In genomic region chr19:57499680-57500395, GRCh38 we compare ENCODE assay signal across 8 cellular contexts. TPM values are rescaled to one million over a fixed set of nuclear protein-coding genes. Genes with fewer than 3 reads are reported as not detected.
DNase-seq lines count a peak whose midpoint lies in the region; ATAC-seq and TF ChIP-seq lines count a peak whose summit lies in the region.
"Not testable (repeated sequence)": the region's sequence is repeated elsewhere in the genome, so short reads cannot be mapped to it uniquely, and the experiment has no call there.

Gene ZNF773 (plus strand): TSS chr19:57499938. CDS start chr19:57500081, 143 bp downstream.

- DNase-seq in NCI-H748 (lab: John Stamatoyannopoulos, UW; ENCODE audit: unreplicated experiment) (peak; percentile 99), dorsolateral prefrontal cortex (peak; percentile 74 to 96 (median 90)), right lobe of liver (peak; percentile 92 to 95 (median 92))
- DNase-seq in activated CD4-positive, alpha-beta T cell treated with anti-CD3 and anti-CD28 coated beads, Interleukin-2, amount 50 U/mL, for 1 hour: peak; percentile 97
- peak; percentile 97 for DNase-seq in stimulated activated CD4-positive, alpha-beta T cell treated with anti-CD3 and anti-CD28 coated beads, Interleukin-4, amount 100 ng/mL, for 1 hour

- peaks cover 32% of the 10 kb centered on the region for H3K9me3 ChIP-seq in BLaER1
- H3K9me3 ChIP-seq in right lobe of liver: not testable (repeated sequence)

- H3K4me2 ChIP-seq in BLaER1: peak within 1 kb of the TSS; percentile 96

- H3K27ac ChIP-seq in BLaER1 (peak within 1 kb of the TSS; percentile 94), dorsolateral prefrontal cortex (peak within 1 kb of the TSS in 33 of 59 donors; percentile 12 to 86 (median 67)), right lobe of liver (peak within 1 kb of the TSS; percentile 32 to 68 (median 67))

- H3K9ac ChIP-seq in BLaER1: peak within 1 kb of the TSS; percentile 90

- peak in 2 of 56 donors; percentile 13 to 26 for TF ChIP-seq CTCF in dorsolateral prefrontal cortex (IDR thresholded peaks at IDR 0.05 in 54 of 56, conservative IDR thresholded peaks at IDR 0.05 in 2 of 56; ENCODE audit: low read depth in 1 of 56, partially characterized antibody in 56 of 56)
- not testable (repeated sequence) for TF ChIP-seq CTCF in right lobe of liver (IDR thresholded peaks at IDR 0.05)

- H3K4me3 ChIP-seq in BLaER1 (peak within 1 kb of the TSS; percentile 78), dorsolateral prefrontal cortex (peak within 1 kb of the TSS; percentile 40 to 93 (median 76)), right lobe of liver (peak within 1 kb of the TSS; percentile 58 to 88 (median 68))

- peak; percentile 98 for ATAC-seq in GM19328 (IDR thresholded peaks at IDR 0.05; ENCODE audit: unreplicated experiment)
- ATAC-seq in HG03469 (IDR thresholded peaks at IDR 0.05; ENCODE audit: unreplicated experiment): peak; percentile 89
- ATAC-seq in right lobe of liver: peak; percentile 99 to 100 (median 100)

- H3K4me1 ChIP-seq in BLaER1: peaks cover 11% of the 10 kb centered on the region
- not testable (repeated sequence) for H3K4me1 ChIP-seq in right lobe of liver

- intact Hi-C loops in dorsolateral prefrontal cortex (cut with DNase I); right lobe of liver (cut with DNase I): not testable (repeated sequence)

- 2% methylated on average over 22 of the region's 69 CpGs for WGBS in right lobe of liver (ENCODE audit: insufficient coverage, low coverage, low lambda C conversion rate, missing lambda C conversion rate)

- peaks cover 45% of the 10 kb centered on the region for H3K36me3 ChIP-seq in BLaER1
- not testable (repeated sequence) for H3K36me3 ChIP-seq in right lobe of liver

- TF ChIP-seq POLR2A in right lobe of liver (IDR thresholded peaks at IDR 0.05): peak; percentile 56

- H4K20me1 ChIP-seq in BLaER1: not testable (repeated sequence)

- H3K27me3 ChIP-seq in BLaER1, dorsolateral prefrontal cortex, right lobe of liver: not testable (repeated sequence)

RNA-seq across cellular contexts. Expression of gene ZNF773, which starts in this region (rescaled TPM):
- 10 to 100 TPM; 11.7 to 30.4 (median 18.3) TPM for total RNA-seq in dorsolateral prefrontal cortex
- 1 to 10 TPM; 1.3 to 4.1 (median 2.2) TPM for total RNA-seq in right lobe of liver

Comparison
In these comparisons a context has a peak if more than half of its experiments do, and no peak if none do; other contexts are left out.
1. Peak in every context shown above with its lines: DNase-seq, ATAC-seq, H3K4me3 ChIP-seq and H3K27ac ChIP-seq.